ENCODE assay signal across 13 cellular contexts in the genomic region with DNA sequence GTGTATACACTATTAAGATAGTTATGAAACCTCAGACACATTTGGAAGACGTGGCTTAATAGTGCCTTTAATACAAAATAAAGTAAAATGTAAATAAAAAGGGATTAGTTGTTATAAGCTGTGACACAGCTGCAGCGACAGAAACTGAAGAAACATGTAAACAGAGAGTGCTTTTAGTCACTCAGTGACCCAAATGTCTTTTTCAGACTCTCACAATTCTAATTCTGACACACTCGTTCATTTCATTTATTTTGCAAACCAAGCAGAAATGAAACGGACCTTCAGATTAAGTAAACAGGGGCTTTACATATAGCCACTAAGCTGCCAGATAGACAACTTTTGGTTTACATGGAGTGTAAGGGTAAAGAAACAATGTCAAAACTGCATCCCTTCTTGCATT.
"Had no signal": no experiment of that assay in that cellular context is flagged by ENCODE, and none has a peak within 500 bp of the region (broad histone marks: within the 10 kb centered on the region; RNA-seq: fewer than 3 reads in every experiment).

No MANE protein-coding gene starts in this region.

- H3K4me3 ChIP-seq: heart right ventricle, right atrium auricular region, testis, upper lobe of right lung had no signal

- H3K9me3 ChIP-seq: right atrium auricular region, testis, upper lobe of right lung had no signal

- ATAC-seq: activated CD4-positive, alpha-beta T cell treated with anti-CD3 and anti-CD28 coated beads for 36 hours; heart right ventricle; natural killer cell treated with Interleukin-12 subunit alpha and Interleukin-12 subunit beta and Interleukin-15 and Interleukin-18, amount 100 ng/mL, for 72 hours; upper lobe of right lung had no signal

- H3K27me3 ChIP-seq: right atrium auricular region, testis, upper lobe of right lung had no signal

- H3K27ac ChIP-seq: heart right ventricle, right atrium auricular region, testis, upper lobe of right lung had no signal

- H3K4me1 ChIP-seq: heart right ventricle, right atrium auricular region, testis, upper lobe of right lung had no signal

- H3K36me3 ChIP-seq: heart right ventricle, right atrium auricular region, upper lobe of right lung had no signal

- DNase-seq: activated CD4-positive, alpha-beta memory T cell treated with anti-CD3 and anti-CD28 coated beads for 36 hours; activated CD4-positive, alpha-beta T cell treated with anti-CD3 and anti-CD28 coated beads for 36 hours; activated naive CD4-positive, alpha-beta T cell; activated naive CD8-positive, alpha-beta T cell treated with anti-CD3 and anti-CD28 coated beads for 36 hours; amniotic stem cell; heart right ventricle; nucleus accumbens; stimulated activated CD4-positive, alpha-beta T cell treated with anti-CD3 and anti-CD28 coated beads, Interleukin-15, amount 100 ng/mL, for 24 hours; stimulated activated CD4-positive, alpha-beta T cell treated with anti-CD3 and anti-CD28 coated beads, Interleukin-2, amount 100 ng/mL, for 48 hours; testis; upper lobe of right lung had no signal
